In genomic region chr1:62144238-62144831, GRCh38 we compare ENCODE assay signal across 8 cellular contexts. TPM values are rescaled to one million over a fixed set of nuclear protein-coding genes. Genes with fewer than 3 reads are reported as not detected.
DNase-seq lines count a peak whose midpoint lies in the region; ATAC-seq, FAIRE-seq and TF ChIP-seq lines count a peak whose summit lies in the region.

No MANE protein-coding gene starts in this region.

- H3K4me1 ChIP-seq in colonic mucosa = no peaks in the 10 kb centered on the region
- peaks cover 10% of the 10 kb centered on the region for H3K4me1 ChIP-seq in mesendoderm (ENCODE audit: control insufficient read depth, low read depth, low read length)

- H2BK5ac ChIP-seq in mesendoderm (ENCODE audit: low read length) = no peak overlapping the region

- H2BK15ac ChIP-seq in mesendoderm (replicated peaks; ENCODE audit: low read depth) = no peak overlapping the region

- no peaks in the 10 kb centered on the region for H3K27me3 ChIP-seq in colonic mucosa
- H3K27me3 ChIP-seq in mesendoderm (ENCODE audit: insufficient read depth, low read length, poor library complexity) = no peaks in the 10 kb centered on the region

- no peak overlapping the region for H3K4me2 ChIP-seq in mesendoderm (ENCODE audit: low read length)

- H3K9me3 ChIP-seq in colonic mucosa = no peaks in the 10 kb centered on the region

- H3K79me2 ChIP-seq in mesendoderm (ENCODE audit: control insufficient read depth, insufficient read depth, low read length) = no peaks in the 10 kb centered on the region

- H4K5ac ChIP-seq in mesendoderm (ENCODE audit: low read length) = no peak overlapping the region

- H3K4me3 ChIP-seq in colonic mucosa (no peak overlapping the region), mesendoderm (ENCODE audit: low read length) (no peak overlapping the region)

- intact Hi-C loops in colonic mucosa (cut with DNase I) = no loop called here

- no peaks in the 10 kb centered on the region for H3K79me1 ChIP-seq in mesendoderm (ENCODE audit: low read length)

- H3K9ac ChIP-seq in colonic mucosa (ENCODE audit: low read depth in 2 of 2, low read length in 2 of 2) (no peak overlapping the region), mesendoderm (ENCODE audit: low read length) (no peak overlapping the region)

- H3K4ac ChIP-seq in mesendoderm (ENCODE audit: low read depth, low read length) = no peak overlapping the region

- no peak overlapping the region for H3K56ac ChIP-seq in mesendoderm (ENCODE audit: low read length)

- DNase-seq in Ammon's horn (ENCODE audit: low spot score) = peak; percentile 69
- DNase-seq in GM12891 (ENCODE audit: insufficient read length, low spot score) = peak; percentile 25
- peak; percentile 46 to 70 for DNase-seq in Kasumi-1 (lab: John Stamatoyannopoulos, UW)
- DNase-seq in SK-MEL-5 (ENCODE audit: low read depth, low spot score) = peak; percentile 71
- DNase-seq in colonic mucosa = peak; percentile 38
- DNase-seq in mesendoderm = peak; percentile 68

- H3K23ac ChIP-seq in mesendoderm (ENCODE audit: low read length) = no peak overlapping the region

- no CpG with 5 or more reads among the region's 1 CpG for WGBS in mesendoderm (ENCODE audit: extremely low coverage, insufficient coverage, low lambda C conversion rate)

- peak; percentile 26 for FAIRE-seq in GM12891 (lab: Jason Lieb, UNC)

- in situ Hi-C loops in SK-MEL-5 (cut with HindIII; ENCODE audit: low pct_unique_long_range_greater_than_20kb, low sequenced_read_pairs) = no loop called here

- H3K27ac ChIP-seq in colonic mucosa = no peak overlapping the region
- no peak overlapping the region for H3K27ac ChIP-seq in mesendoderm (ENCODE audit: low read depth, low read length)

- no peak overlapping the region for H2BK120ac ChIP-seq in mesendoderm (ENCODE audit: low read depth, low read length)

- no peak overlapping the region for H3K18ac ChIP-seq in mesendoderm (ENCODE audit: low read length)

- TF ChIP-seq POLR2A in GM12891 (IDR thresholded peaks at IDR 0.05; ENCODE audit: low read depth, low read length) = no peak

- ATAC-seq in HG02763 (IDR thresholded peaks at IDR 0.05; ENCODE audit: unreplicated experiment) = no peak
- no peak for ATAC-seq in GM19463 (IDR thresholded peaks at IDR 0.05; ENCODE audit: unreplicated experiment)

- no peak overlapping the region for H4K8ac ChIP-seq in mesendoderm (ENCODE audit: low read depth, low read length)

- H2AK5ac ChIP-seq in mesendoderm (ENCODE audit: low read length) = no peak overlapping the region

- peaks cover 6% of the 10 kb centered on the region for H3K36me3 ChIP-seq in colonic mucosa
- no peaks in the 10 kb centered on the region for H3K36me3 ChIP-seq in mesendoderm (ENCODE audit: control insufficient read depth, insufficient read depth, low read length)

- peak; percentile 64 for TF ChIP-seq CTCF in colonic mucosa (IDR thresholded peaks at IDR 0.05)

TF ChIP-seq in GM12891, 5 proteins besides CTCF, POLR2A, EP300 and RAD21:
- no peak for TF ChIP-seq SPI1 (IDR thresholded peaks at IDR 0.05; ENCODE audit: low read depth, low read length)
- no peak for TF ChIP-seq TAF1 (IDR thresholded peaks at IDR 0.05; ENCODE audit: low read depth, low read length)
- TF ChIP-seq POU2F2 (IDR thresholded peaks at IDR 0.05; ENCODE audit: low read depth, low read length) = no peak
- no peak for TF ChIP-seq POLR2AphosphoS5 (IDR thresholded peaks at IDR 0.05; ENCODE audit: low read depth, low read length)
- TF ChIP-seq PAX5 (IDR thresholded peaks at IDR 0.05; ENCODE audit: insufficient read depth, low read length, severe bottlenecking) = no peak
TF ChIP-seq in GM12891: peak in this region for 0.

RNA-seq across cellular contexts. Expression of gene L1TD1, which starts 50.3 kb away (rescaled TPM):
- polyA plus RNA-seq in GM12891 (2012; ENCODE audit: low read depth, missing spikeins) = not detected
- total RNA-seq in SK-MEL-5 (2014; rRNA removed; shearing (Covaris generic)) = not detected in 2 replicates
- not detected in 2 replicates for polyA plus RNA-seq in SK-MEL-5 (2015; cell fraction: cytosol; rRNA removed)
- not detected in 2 replicates for polyA plus RNA-seq in SK-MEL-5 (2015; cell fraction: nucleus; rRNA removed)
- total RNA-seq in colonic mucosa = 1 to 10 TPM; 5.7 to 8.1 TPM
- polyA plus RNA-seq in mesendoderm (2013, experiment 1 of 2) = 489 TPM
- polyA plus RNA-seq in mesendoderm (2013, experiment 2 of 2) = 482 TPM
